17 cellular contexts compared by ENCODE assay signal in the genomic region with DNA sequence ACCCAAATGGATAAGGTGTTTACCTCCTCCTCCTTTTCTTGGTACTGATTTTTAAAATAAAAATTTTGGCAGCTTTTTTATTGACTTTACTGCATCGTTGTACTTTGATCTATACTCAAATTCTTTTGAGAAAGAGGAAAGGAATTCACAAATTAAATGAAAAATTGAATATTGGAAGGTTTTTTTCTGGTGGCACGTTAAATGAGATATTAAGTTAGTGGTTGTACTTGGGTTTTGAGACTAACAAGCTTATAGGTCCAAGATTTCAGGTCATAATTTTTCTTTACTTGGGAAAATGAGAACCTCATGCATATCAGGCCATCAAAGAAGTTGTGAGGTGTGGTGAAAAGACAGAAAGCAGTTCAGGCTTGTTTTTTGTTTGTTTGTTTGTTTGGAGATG. TPM values are rescaled to one million over a fixed set of nuclear protein-coding genes. Genes with fewer than 3 reads are reported as not detected.
DNase-seq lines count a peak whose midpoint lies in the region; ATAC-seq, FAIRE-seq and TF ChIP-seq lines count a peak whose summit lies in the region.
"Had no signal": no experiment of that assay in that cellular context is flagged by ENCODE, and none has a peak within 500 bp of the region (broad histone marks: within the 10 kb centered on the region; RNA-seq: fewer than 3 reads in every experiment).

No MANE protein-coding gene starts in this region.

- no peak for DNase-seq in A549 (ENCODE audit: low read depth in 1 of 2, low spot score in 1 of 2)
- DNase-seq in stomach, result no peak
- DNase-seq in body of pancreas, result no peak
- DNase-seq in endothelial cell (ENCODE audit: low spot score), result no peak
- no peak for DNase-seq in left lobe of liver (ENCODE audit: low spot score)
- DNase-seq: DMS 273 treated with DMSO at 0.1 percent for 48 hours, DMS79, NCI-H1436 treated with DMSO at 0.1 percent for 48 hours, NCI-H2107, NCI-H524 treated with DMSO at 0.1 percent for 48 hours, Right ventricle myocardium superior had no signal

- H3K4me1 ChIP-seq in A549 (peaks cover 36% of the 10 kb centered on the region), HEK293 (ENCODE audit: control insufficient read depth, insufficient read depth, low read length) (peaks cover 21% of the 10 kb centered on the region), stomach (peaks cover 39 to 62% (median 48%) of the 10 kb centered on the region in 4 donors), body of pancreas (peaks cover 9% of the 10 kb centered on the region)

- CTCF ChIA-PET in A549 (lab: Yijun Ruan, JAX) (interaction anchor here (1.0 to 9.0 kb wide), 11 partner anchors 9 to 1038 kb away, joined by 3 to 152 read pairs (median 3); a partner anchor contains a TSS), HEK293 (lab: Yijun Ruan, JAX) (interaction anchor here (0.6 to 6.5 kb wide), 14 partner anchors 9 to 1038 kb away, joined by 3 to 65 read pairs (median 4); a partner anchor contains a TSS)

- H3K36me3 Mint-ChIP-seq in endothelial cell (ENCODE audit: low read depth, unreplicated experiment), result no peaks in the 10 kb centered on the region
- H3K36me3 Mint-ChIP-seq: CD8-positive, alpha-beta T cell had no signal

- no peaks in the 10 kb centered on the region for H3K9me3 Mint-ChIP-seq in endothelial cell (ENCODE audit: unreplicated experiment)
- H3K9me3 Mint-ChIP-seq: CD8-positive, alpha-beta T cell had no signal

- H3K27ac ChIP-seq in A549 (no peak overlapping the region), HEK293 (ENCODE audit: extremely low read depth, low read depth, low read length) (no peak overlapping the region), VCaP (peak overlapping the region; percentile 99), stomach (peak overlapping the region; percentile 29 to 80 (median 74)), body of pancreas (no peak overlapping the region)
- H3K27ac ChIP-seq: BLaER1, SJSA1 had no signal

- POLR2A ChIA-PET in A549 (lab: Yijun Ruan, JAX), result interaction anchor here (2.3 kb wide), 1 partner anchor 14 kb away, joined by 18 read pairs; a partner anchor contains a TSS
- POLR2A ChIA-PET in HEK293 (lab: Yijun Ruan, JAX), result interaction anchor here (1.0 to 2.9 kb wide), 3 partner anchors 9 to 53 kb away, joined by 3 to 19 read pairs (median 5); a partner anchor contains a TSS

- no peak for TF ChIP-seq CTCF in A549 (IDR thresholded peaks at IDR 0.05)
- no peak for TF ChIP-seq CTCF in HEK293 (tag by site-specific recombination; IDR thresholded peaks at IDR 0.05)
- TF ChIP-seq CTCF in VCaP (conservative IDR thresholded peaks at IDR 0.05), result no peak
- TF ChIP-seq CTCF in stomach (IDR thresholded peaks at IDR 0.05), result no peak
- no peak for TF ChIP-seq CTCF in body of pancreas (IDR thresholded peaks at IDR 0.05)
- no peak for TF ChIP-seq CTCF in endothelial cell (IDR thresholded peaks at IDR 0.05; ENCODE audit: unreplicated experiment)

- H3K36me3 ChIP-seq in HEK293 (ENCODE audit: control insufficient read depth in 2 of 2, insufficient read depth in 1 of 2, low read length in 2 of 2) (no peaks in the 10 kb centered on the region), stomach (no peaks in the 10 kb centered on the region), body of pancreas (replicated peaks in 1 of 2; ENCODE audit: insufficient read depth in 1 of 2, low read depth in 2 of 2) (no peaks in the 10 kb centered on the region)
- H3K36me3 ChIP-seq: BLaER1, SJSA1 had no signal

- no peak overlapping the region for H3K4me3 Mint-ChIP-seq in endothelial cell (ENCODE audit: unreplicated experiment)
- H3K4me3 Mint-ChIP-seq: CD8-positive, alpha-beta T cell had no signal

- intact Hi-C loops in stomach (cut with DNase I; ENCODE audit: low total_unique reads), result no loop called here
- intact Hi-C loops in body of pancreas (cut with DNase I), result no loop called here

- peaks cover 6% of the 10 kb centered on the region for H3K4me1 Mint-ChIP-seq in endothelial cell (ENCODE audit: unreplicated experiment)

- H3K27ac Mint-ChIP-seq in endothelial cell (ENCODE audit: unreplicated experiment), result no peak overlapping the region

- ATAC-seq in A549, result no peak
- ATAC-seq in body of pancreas, result no peak
- no peak for ATAC-seq in left lobe of liver
- ATAC-seq: CD8-positive, alpha-beta T cell had no signal

- no peak for FAIRE-seq in A549 (lab: Jason Lieb, UNC)

- TF ChIP-seq EP300 in A549 (IDR thresholded peaks at IDR 0.05) (no peak), stomach (IDR thresholded peaks at IDR 0.05) (no peak)

- H3K4me3 ChIP-seq in A549 (no peak overlapping the region), HEK293 (ENCODE audit: low read depth, low read length) (no peak overlapping the region), stomach (no peak overlapping the region), body of pancreas (no peak overlapping the region)
- H3K4me3 ChIP-seq: BLaER1, K562, SJSA1 had no signal

- peaks cover 2% of the 10 kb centered on the region for H3K27me3 Mint-ChIP-seq in endothelial cell (ENCODE audit: unreplicated experiment)

- H3K9me3 ChIP-seq in A549 (no peaks in the 10 kb centered on the region), HEK293 (ENCODE audit: control insufficient read depth, insufficient read depth, low read depth, low read length) (no peaks in the 10 kb centered on the region), stomach (no peaks in the 10 kb centered on the region), body of pancreas (no peaks in the 10 kb centered on the region)
- H3K9me3 ChIP-seq: BLaER1, SJSA1 had no signal

- TF ChIP-seq POLR2A in A549 (IDR thresholded peaks at IDR 0.05; ENCODE audit: low read length) (no peak), stomach (IDR thresholded peaks at IDR 0.05) (no peak), body of pancreas (IDR thresholded peaks at IDR 0.05) (no peak)

- TF ChIP-seq RAD21 in A549 (conservative IDR thresholded peaks at IDR 0.05 in 1 of 2, IDR thresholded peaks at IDR 0.05 in 1 of 2), result no peak

- H3K4me2 ChIP-seq in A549, result peak overlapping the region; percentile 42; the same call in 2 of the 3 replicates
- H3K4me2 ChIP-seq: BLaER1 had no signal

- H3K27me3 ChIP-seq in stomach, result no peaks in the 10 kb centered on the region
- H3K27me3 ChIP-seq in body of pancreas, result no peaks in the 10 kb centered on the region
- H3K27me3 ChIP-seq: BLaER1, SJSA1 had no signal

- 53% methylated on average over 2 of the region's 2 CpGs for WGBS in A549 (ENCODE audit: missing lambda C conversion rate)
- 26 to 62% (median 50%) methylated on average over 2 of the region's 2 CpGs for WGBS in stomach, 5 donors
- 24 to 46% methylated on average over 2 of the region's 2 CpGs for WGBS in body of pancreas, 2 donors

TF ChIP-seq in A549, 52 proteins besides CTCF, POLR2A, EP300 and RAD21 (continues in another document):
- TF ChIP-seq, protein P1, sequence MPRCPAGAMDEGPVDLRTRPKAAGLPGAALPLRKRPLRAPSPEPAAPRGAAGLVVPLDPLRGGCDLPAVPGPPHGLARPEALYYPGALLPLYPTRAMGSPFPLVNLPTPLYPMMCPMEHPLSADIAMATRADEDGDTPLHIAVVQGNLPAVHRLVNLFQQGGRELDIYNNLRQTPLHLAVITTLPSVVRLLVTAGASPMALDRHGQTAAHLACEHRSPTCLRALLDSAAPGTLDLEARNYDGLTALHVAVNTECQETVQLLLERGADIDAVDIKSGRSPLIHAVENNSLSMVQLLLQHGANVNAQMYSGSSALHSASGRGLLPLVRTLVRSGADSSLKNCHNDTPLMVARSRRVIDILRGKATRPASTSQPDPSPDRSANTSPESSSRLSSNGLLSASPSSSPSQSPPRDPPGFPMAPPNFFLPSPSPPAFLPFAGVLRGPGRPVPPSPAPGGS (IDR thresholded peaks at IDR 0.05), result no peak
- no peak for TF ChIP-seq GATA3 (IDR thresholded peaks at IDR 0.05; ENCODE audit: borderline replicate concordance)
- TF ChIP-seq RFX5 (IDR thresholded peaks at IDR 0.05), result no peak
- TF ChIP-seq CBX2 (IDR thresholded peaks at IDR 0.05; ENCODE audit: borderline replicate concordance, low read depth), result no peak
- TF ChIP-seq FOSB (CRISPR knock-in tag; IDR thresholded peaks at IDR 0.05), result no peak
- TF ChIP-seq HOXB13 (CRISPR knock-in tag; IDR thresholded peaks at IDR 0.05; ENCODE audit: low read depth), result no peak

TF ChIP-seq in HEK293, 187 proteins besides CTCF, POLR2A, EP300 and RAD21:
- no peak for TF ChIP-seq ZNF366 (tag by site-specific recombination; conservative IDR thresholded peaks at IDR 0.05)
- no peak for TF ChIP-seq ZNF138 (tag by site-specific recombination; IDR thresholded peaks at IDR 0.05; ENCODE audit: borderline replicate concordance)
- peak; percentile 96 for TF ChIP-seq ZNF664 (tag by site-specific recombination; IDR thresholded peaks at IDR 0.05)
TF ChIP-seq in HEK293: peak in this region for 1.

RNA-seq across cellular contexts. Expression of a gene that starts 14.1 kb away (rescaled TPM):
- 1,245 and 1,557 TPM in 2 replicates for polyA plus RNA-seq in A549 (2011; rRNA removed)
- polyA plus RNA-seq in A549 (2012; cell fraction: cytosol; rRNA removed), result 2,903 and 3,168 TPM in 2 replicates
- 1,317 and 1,797 TPM in 2 replicates for polyA plus RNA-seq in A549 (2012; cell fraction: nucleus; rRNA removed)
- 3,637 to 4,104 TPM (median 3,948 TPM) in 3 replicates for polyA plus RNA-seq in A549 (2017; fragmentation: RNase III; extraction: RNeasy Plus Mini Kit Qiagen cat#74134 plus additional on column Dnase treatment)
- 558 and 606 TPM in 2 replicates for polyA minus RNA-seq in A549 (2011; rRNA and poly(A)+ RNA removed)
- total RNA-seq in stomach, result 1,000 to 10,000 TPM in 2 of 5 donors, 100 to 1,000 TPM in 2, 10 to 100 TPM in 1; 99.1 to 1,684 (median 575) TPM
- polyA plus RNA-seq in stomach, result 1,000 to 10,000 TPM; 1,998 to 2,495 (median 2,423) TPM
- total RNA-seq in body of pancreas, result 100 to 1,000 TPM; 332 to 973 TPM
- 1,903 TPM for total RNA-seq in endothelial cell (ENCODE audit: unreplicated experiment)
- 577 TPM for total RNA-seq in left lobe of liver

RNA-seq across cellular contexts. Expression of a gene that starts 52.6 kb away (rescaled TPM):
- 79.5 and 117 TPM in 2 replicates for polyA plus RNA-seq in A549 (2011; rRNA removed)
- 43.9 and 52.7 TPM in 2 replicates for polyA plus RNA-seq in A549 (2012; cell fraction: cytosol; rRNA removed)
- polyA plus RNA-seq in A549 (2012; cell fraction: nucleus; rRNA removed), result 63.8 and 90.2 TPM in 2 replicates
- 81.8 to 93.1 TPM (median 87.9 TPM) in 3 replicates for polyA plus RNA-seq in A549 (2017; fragmentation: RNase III; extraction: RNeasy Plus Mini Kit Qiagen cat#74134 plus additional on column Dnase treatment)
- 83.0 and 87.7 TPM in 2 replicates for polyA minus RNA-seq in A549 (2011; rRNA and poly(A)+ RNA removed)
- total RNA-seq in stomach, result 10 to 100 TPM in 3 of 5 donors, 1 to 10 TPM in 2; 8.0 to 26.3 (median 17.1) TPM
- 1 to 10 TPM; 2.1 to 5.7 (median 2.4) TPM for polyA plus RNA-seq in stomach
- total RNA-seq in body of pancreas, result 1 to 10 TPM in 1 of 2 donors, under 1 TPM in 1; 0.99 to 2.9 TPM
- 9.5 TPM for total RNA-seq in endothelial cell (ENCODE audit: unreplicated experiment)
- 0.86 TPM for total RNA-seq in left lobe of liver

Comparison
In these comparisons a context has a peak if more than half of its experiments do, and no peak if none do; other contexts are left out.
1. H3K27ac ChIP-seq: peak in VCaP (single experiment) and stomach (5 of 5); none in A549 (0 of 2), HEK293 (single experiment) and body of pancreas (0 of 4).